ENCODE assay signal across 1 cellular context in the genomic region with DNA sequence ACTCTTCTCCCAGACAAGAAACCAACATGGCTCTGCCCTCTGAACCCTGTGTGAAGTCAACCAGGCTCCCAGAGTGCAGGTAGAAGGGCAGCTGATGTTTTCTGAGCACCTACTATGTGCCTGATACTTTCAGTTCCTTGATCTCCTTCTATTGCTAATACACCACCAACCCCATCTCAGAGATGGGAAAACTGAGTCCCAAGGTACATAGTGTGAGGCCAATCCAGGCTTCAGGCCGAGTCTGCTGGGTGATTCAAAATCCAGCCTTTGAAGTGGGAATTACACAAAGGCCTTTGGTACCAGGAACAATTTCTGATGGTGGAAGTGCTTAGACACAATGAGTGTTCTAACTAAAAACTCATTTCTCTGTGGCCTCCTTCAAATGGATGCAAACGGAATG.
TF ChIP-seq lines count a peak whose summit lies in the region.

No MANE protein-coding gene starts in this region.

TF ChIP-seq in A549, 52 proteins besides CTCF, POLR2A, EP300 and RAD21 (continued from another document):
- TF ChIP-seq MAFK (IDR thresholded peaks at IDR 0.05; ENCODE audit: partially characterized antibody), result no peak
- TF ChIP-seq MYC (IDR thresholded peaks at IDR 0.05; ENCODE audit: borderline replicate concordance, low read length), result no peak
- TF ChIP-seq, protein P1, sequence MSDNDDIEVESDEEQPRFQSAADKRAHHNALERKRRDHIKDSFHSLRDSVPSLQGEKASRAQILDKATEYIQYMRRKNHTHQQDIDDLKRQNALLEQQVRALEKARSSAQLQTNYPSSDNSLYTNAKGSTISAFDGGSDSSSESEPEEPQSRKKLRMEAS (IDR thresholded peaks at IDR 0.05), result peak; percentile 49; the same call in 1 of the 2 replicates
- peak; percentile 92 for TF ChIP-seq CHD4 (IDR thresholded peaks at IDR 0.05; ENCODE audit: borderline replicate concordance)
